1 cellular context compared by ENCODE assay signal in the genomic region with DNA sequence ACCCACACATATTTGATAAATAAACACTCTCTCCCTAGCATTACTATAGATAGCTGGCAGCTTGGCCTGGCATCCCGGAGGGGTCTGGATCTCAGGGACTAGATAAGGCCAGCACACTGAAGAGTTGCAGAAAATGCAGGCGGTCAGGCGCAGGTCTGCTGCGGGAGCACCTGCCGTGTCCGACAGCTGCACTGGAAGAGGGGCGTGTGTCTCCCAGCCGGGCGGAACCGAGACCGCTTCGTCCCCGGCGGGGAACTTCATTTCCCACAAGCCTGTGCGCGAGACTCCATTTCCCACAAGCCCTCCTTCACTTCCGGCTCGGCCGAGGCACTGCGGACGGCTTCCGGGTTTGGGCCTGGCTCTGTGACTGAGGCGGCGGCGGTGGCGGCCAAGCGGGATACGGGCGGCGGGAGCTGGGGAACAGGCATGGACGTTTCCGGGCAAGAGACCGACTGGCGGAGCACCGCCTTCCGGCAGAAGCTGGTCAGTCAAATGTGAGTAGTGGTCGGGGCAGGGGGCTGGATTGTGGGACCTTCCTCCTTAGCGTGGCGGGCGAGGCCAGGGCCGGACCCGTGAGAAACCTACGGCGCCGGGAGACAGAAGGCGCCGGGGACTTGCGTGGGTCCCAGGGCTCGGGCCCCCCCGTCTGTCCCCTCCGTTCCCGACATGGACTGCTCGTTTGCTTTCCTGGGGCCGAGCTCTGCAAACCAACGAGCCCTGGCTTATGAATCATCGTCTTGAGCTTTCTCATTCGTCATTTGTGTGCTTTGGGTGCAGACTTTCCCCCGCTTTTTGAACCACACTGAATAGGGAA.
A peak's percentile ranks its signal among the peaks of the same experiment; 100 is the strongest.
TF ChIP-seq lines count a peak whose summit lies in the region.

A gene with protein sequence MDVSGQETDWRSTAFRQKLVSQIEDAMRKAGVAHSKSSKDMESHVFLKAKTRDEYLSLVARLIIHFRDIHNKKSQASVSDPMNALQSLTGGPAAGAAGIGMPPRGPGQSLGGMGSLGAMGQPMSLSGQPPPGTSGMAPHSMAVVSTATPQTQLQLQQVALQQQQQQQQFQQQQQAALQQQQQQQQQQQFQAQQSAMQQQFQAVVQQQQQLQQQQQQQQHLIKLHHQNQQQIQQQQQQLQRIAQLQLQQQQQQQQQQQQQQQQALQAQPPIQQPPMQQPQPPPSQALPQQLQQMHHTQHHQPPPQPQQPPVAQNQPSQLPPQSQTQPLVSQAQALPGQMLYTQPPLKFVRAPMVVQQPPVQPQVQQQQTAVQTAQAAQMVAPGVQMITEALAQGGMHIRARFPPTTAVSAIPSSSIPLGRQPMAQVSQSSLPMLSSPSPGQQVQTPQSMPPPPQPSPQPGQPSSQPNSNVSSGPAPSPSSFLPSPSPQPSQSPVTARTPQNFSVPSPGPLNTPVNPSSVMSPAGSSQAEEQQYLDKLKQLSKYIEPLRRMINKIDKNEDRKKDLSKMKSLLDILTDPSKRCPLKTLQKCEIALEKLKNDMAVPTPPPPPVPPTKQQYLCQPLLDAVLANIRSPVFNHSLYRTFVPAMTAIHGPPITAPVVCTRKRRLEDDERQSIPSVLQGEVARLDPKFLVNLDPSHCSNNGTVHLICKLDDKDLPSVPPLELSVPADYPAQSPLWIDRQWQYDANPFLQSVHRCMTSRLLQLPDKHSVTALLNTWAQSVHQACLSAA (plus strand): TSS at position 358 of the 814 bp plus-strand sequence. CDS start 69 bp downstream, at position 427.

TF ChIP-seq in A549, 52 proteins besides CTCF, POLR2A, EP300 and RAD21 (continued from another document):
- no peak for TF ChIP-seq HMGXB4 (CRISPR knock-in tag; IDR thresholded peaks at IDR 0.05; ENCODE audit: borderline replicate concordance)
- no peak for TF ChIP-seq FOSB (CRISPR knock-in tag; IDR thresholded peaks at IDR 0.05)
- TF ChIP-seq HOXB5 (CRISPR knock-in tag; IDR thresholded peaks at IDR 0.05) = no peak
- TF ChIP-seq, protein P1, sequence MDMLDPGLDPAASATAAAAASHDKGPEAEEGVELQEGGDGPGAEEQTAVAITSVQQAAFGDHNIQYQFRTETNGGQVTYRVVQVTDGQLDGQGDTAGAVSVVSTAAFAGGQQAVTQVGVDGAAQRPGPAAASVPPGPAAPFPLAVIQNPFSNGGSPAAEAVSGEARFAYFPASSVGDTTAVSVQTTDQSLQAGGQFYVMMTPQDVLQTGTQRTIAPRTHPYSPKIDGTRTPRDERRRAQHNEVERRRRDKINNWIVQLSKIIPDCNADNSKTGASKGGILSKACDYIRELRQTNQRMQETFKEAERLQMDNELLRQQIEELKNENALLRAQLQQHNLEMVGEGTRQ (IDR thresholded peaks at IDR 0.05) = no peak
- no peak for TF ChIP-seq EHMT2 (IDR thresholded peaks at IDR 0.05; ENCODE audit: low read depth)
- no peak for TF ChIP-seq HEYL (CRISPR knock-in tag; IDR thresholded peaks at IDR 0.05)
- TF ChIP-seq, protein P2, sequence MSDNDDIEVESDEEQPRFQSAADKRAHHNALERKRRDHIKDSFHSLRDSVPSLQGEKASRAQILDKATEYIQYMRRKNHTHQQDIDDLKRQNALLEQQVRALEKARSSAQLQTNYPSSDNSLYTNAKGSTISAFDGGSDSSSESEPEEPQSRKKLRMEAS (IDR thresholded peaks at IDR 0.05) = peak; percentile 68
- TF ChIP-seq, protein P3, sequence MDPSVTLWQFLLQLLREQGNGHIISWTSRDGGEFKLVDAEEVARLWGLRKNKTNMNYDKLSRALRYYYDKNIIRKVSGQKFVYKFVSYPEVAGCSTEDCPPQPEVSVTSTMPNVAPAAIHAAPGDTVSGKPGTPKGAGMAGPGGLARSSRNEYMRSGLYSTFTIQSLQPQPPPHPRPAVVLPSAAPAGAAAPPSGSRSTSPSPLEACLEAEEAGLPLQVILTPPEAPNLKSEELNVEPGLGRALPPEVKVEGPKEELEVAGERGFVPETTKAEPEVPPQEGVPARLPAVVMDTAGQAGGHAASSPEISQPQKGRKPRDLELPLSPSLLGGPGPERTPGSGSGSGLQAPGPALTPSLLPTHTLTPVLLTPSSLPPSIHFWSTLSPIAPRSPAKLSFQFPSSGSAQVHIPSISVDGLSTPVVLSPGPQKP (IDR thresholded peaks at IDR 0.05; ENCODE audit: low read depth, low read length) = no peak
- 0 out of 2 replicates have a peak, but pooled peaks have one; percentile 37 for TF ChIP-seq EHF (CRISPR knock-in tag; IDR thresholded peaks at IDR 0.05)
- no peak for TF ChIP-seq ZC3H11A (IDR thresholded peaks at IDR 0.05)
